7 cellular contexts compared by ENCODE assay signal in the genomic region with DNA sequence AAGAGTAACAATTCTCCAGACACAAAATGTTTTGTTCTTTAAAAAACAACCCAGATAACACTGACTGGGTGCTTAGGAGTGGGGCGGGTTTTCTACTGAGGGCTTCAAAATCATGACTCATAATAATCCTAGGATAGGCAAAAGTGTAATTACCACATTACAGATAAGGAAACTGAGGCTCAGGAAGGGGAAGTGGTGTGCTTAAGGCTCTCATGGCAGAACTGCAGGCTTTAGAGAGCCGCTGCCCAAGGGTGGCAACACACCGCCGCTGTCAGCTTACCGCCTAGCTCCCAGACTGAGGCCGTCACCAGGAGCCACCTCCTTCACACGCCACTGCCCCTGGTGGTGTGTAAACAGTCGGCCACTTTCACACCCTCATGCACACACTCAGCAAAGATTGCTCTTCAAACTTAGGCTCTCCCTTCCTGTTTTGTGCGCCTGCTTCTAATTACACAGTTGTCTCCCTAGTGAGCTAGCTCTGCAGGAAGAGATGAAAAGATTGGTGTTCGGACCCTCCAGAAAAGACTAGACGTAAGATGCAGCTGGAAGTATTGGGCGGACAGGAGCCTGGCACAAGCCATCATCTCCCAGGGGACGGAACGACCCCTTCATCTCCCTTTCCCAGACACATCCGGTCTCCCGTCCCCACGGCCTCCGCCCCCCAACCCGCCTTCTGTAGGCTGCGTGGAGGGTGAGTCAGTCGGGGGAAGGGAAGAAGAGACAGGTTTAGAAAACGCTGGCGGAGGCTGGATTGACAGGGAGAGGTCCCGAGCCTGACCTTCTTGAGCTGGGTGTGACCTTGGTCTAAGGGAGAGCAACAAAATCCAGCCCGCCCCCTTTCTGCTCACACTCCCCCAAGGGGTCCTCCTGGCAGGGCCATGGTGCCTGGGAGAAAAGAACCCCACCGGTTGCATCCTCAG.
DNase-seq lines count a peak whose midpoint lies in the region; ATAC-seq, FAIRE-seq and TF ChIP-seq lines count a peak whose summit lies in the region.

No MANE protein-coding gene starts in this region.

- no peaks in the 10 kb centered on the region for H3K36me3 ChIP-seq in small intestine (ENCODE audit: control insufficient read depth in 2 of 2, insufficient read depth in 2 of 2, low read length in 2 of 2)

- WGBS in small intestine, 3 donors: 60 to 76% (median 70%) methylated on average over 26 of the region's 26 CpGs

- H3K4me1 ChIP-seq in small intestine (ENCODE audit: control insufficient read depth in 2 of 2, insufficient read depth in 1 of 2, low read depth in 1 of 2, low read length in 1 of 2): no peaks in the 10 kb centered on the region

- H3K9me3 ChIP-seq in small intestine (ENCODE audit: control insufficient read depth, low read depth): no peaks in the 10 kb centered on the region

- no peak overlapping the region for H3K27ac ChIP-seq in small intestine (ENCODE audit: low read depth in 1 of 2, low read length in 1 of 2)

- DNase-seq in GM12891 (ENCODE audit: insufficient read length, low spot score) (peak; percentile 18), NCI-H187 (lab: John Stamatoyannopoulos, UW) (peak; percentile 25 to 54), fibroblast of pulmonary artery (ENCODE audit: low read depth) (no peak), small intestine (peak; percentile 27), HK-2 (ENCODE audit: unreplicated experiment) (no peak)

- FAIRE-seq in GM12891 (lab: Jason Lieb, UNC) (peak; percentile 56), small intestine (lab: Jason Lieb, UNC) (no peak)

- TF ChIP-seq POLR2A in GM12891 (IDR thresholded peaks at IDR 0.05; ENCODE audit: low read depth, low read length): no peak

- H3K4me3 ChIP-seq in fibroblast of pulmonary artery (replicated peaks; ENCODE audit: low read depth, low read length): no peak overlapping the region
- no peak overlapping the region for H3K4me3 ChIP-seq in small intestine (ENCODE audit: low read depth in 1 of 2, low read length in 2 of 2)

- TF ChIP-seq CTCF in fibroblast of pulmonary artery (IDR thresholded peaks at IDR 0.05; ENCODE audit: low read length, missing control alignments): peak; percentile 12

- peaks cover 0 to 4% of the 10 kb centered on the region in 2 donors for H3K27me3 ChIP-seq in small intestine (ENCODE audit: control insufficient read depth in 2 of 2, insufficient read depth in 2 of 2, low read length in 2 of 2)

- no peak for ATAC-seq in HG03095 (IDR thresholded peaks at IDR 0.05; ENCODE audit: unreplicated experiment)
- ATAC-seq in HG02870 (IDR thresholded peaks at IDR 0.05; ENCODE audit: unreplicated experiment): no peak

TF ChIP-seq in GM12891, 5 proteins besides CTCF, POLR2A, EP300 and RAD21:
- TF ChIP-seq POLR2AphosphoS5 (IDR thresholded peaks at IDR 0.05; ENCODE audit: low read depth, low read length) (no peak), POU2F2 (IDR thresholded peaks at IDR 0.05; ENCODE audit: low read depth, low read length) (no peak), PAX5 (IDR thresholded peaks at IDR 0.05; ENCODE audit: insufficient read depth, low read length, severe bottlenecking) (no peak), TAF1 (IDR thresholded peaks at IDR 0.05; ENCODE audit: low read depth, low read length) (no peak), SPI1 (IDR thresholded peaks at IDR 0.05; ENCODE audit: low read depth, low read length) (no peak)

Comparison
In these comparisons a context has a peak if more than half of its experiments do, and no peak if none do; other contexts are left out.
1. DNase-seq: peak in GM12891 (single experiment), NCI-H187 (2 of 2) and small intestine (single experiment); none in fibroblast of pulmonary artery (single experiment) and HK-2 (single experiment).